ENCODE assay signal across 8 cellular contexts in the genomic region with DNA sequence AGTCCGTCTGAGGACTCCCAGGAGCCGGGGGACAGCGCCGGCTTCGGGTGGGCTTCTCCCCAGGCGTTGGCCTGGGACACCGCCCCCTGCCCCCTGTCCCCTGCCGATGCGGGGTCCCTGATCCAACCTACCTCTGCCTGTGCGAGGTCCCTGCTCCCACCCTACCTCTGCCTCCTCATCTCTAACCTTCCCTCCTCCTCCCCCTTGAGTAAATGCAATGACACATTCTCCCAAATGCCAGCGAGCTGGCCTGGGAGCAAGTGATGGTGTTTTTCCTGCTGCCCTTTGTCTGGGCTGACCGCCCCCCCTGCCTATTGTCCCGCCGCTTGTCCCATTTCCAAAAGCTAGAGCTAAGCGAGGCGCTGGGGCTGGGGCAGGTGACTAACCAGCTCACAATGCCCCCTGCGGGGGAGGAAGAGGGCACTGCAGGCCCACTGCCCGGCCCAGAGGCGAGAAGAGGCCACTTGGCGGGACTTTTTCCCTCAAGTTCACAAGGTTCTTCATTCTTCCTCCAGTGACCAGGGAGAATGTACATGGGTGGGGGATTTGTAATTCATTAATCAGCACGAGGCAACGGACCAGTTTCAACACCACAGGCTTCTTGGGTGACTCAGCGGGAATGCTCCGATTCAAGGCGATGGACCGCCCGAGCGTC. TPM values are rescaled to one million over a fixed set of nuclear protein-coding genes. Genes with fewer than 3 reads are reported as not detected.
DNase-seq lines count a peak whose midpoint lies in the region; ATAC-seq and TF ChIP-seq lines count a peak whose summit lies in the region.

No MANE protein-coding gene starts in this region.

- 1 to 2% methylated on average over 18 to 28 of the region's 28 CpGs for WGBS in GM23248 (ENCODE audit: low coverage in 1 of 2, low lambda C conversion rate in 2 of 2, missing lambda C conversion rate in 2 of 2), 2 experiments
- 11% methylated on average over 28 of the region's 28 CpGs for WGBS in right cardiac atrium

- TF ChIP-seq CTCF in C4-2B (conservative IDR thresholded peaks at IDR 0.05), result no peak; the same call in 1 of the 2 replicates
- peak; percentile 30 for TF ChIP-seq CTCF in astrocyte of the cerebellum (IDR thresholded peaks at IDR 0.05; ENCODE audit: low read depth, low read length, missing control alignments)

- in situ Hi-C loops in GM23248 (cut with MboI) (no loop called here), astrocyte of the cerebellum (cut with HindIII; ENCODE audit: low sequenced_read_pairs) (no loop called here)

- H3K9me3 ChIP-seq in GM23248 (ENCODE audit: low read depth) (no peaks in the 10 kb centered on the region), right cardiac atrium (ENCODE audit: control insufficient read depth, low read length) (no peaks in the 10 kb centered on the region)

- H3F3A ChIP-seq in GM23248 (ENCODE audit: insufficient read depth), result 0 out of 2 replicates have a peak, but pooled peaks cover 6% of the 10 kb centered on the region

- H3K9me2 ChIP-seq in GM23248 (ENCODE audit: insufficient read depth), result no peaks in the 10 kb centered on the region

- DNase-seq in GM23248 (peak; percentile 99), RKO (ENCODE audit: low spot score) (peak; percentile 93), astrocyte of the cerebellum (ENCODE audit: low read depth) (peak; percentile 80), right cardiac atrium (peak; percentile 86 to 90 (median 87)), renal cortical epithelial cell (ENCODE audit: low read depth) (peak; percentile 100)

- peaks cover 7% of the 10 kb centered on the region for H4K20me1 ChIP-seq in GM23248 (ENCODE audit: insufficient read depth)

- no peak overlapping the region for H2AFZ ChIP-seq in GM23248

- H3K36me3 ChIP-seq in GM23248 (ENCODE audit: low read depth), result 0 out of 2 replicates have a peak, but pooled peaks cover 5% of the 10 kb centered on the region

- H3K27ac ChIP-seq in C4-2B, result peak overlapping the region; percentile 62
- H3K27ac ChIP-seq in GM23248, result peak overlapping the region; percentile 98
- peak overlapping the region; percentile 34 for H3K27ac ChIP-seq in right cardiac atrium (ENCODE audit: low read length)

- H3K4me1 ChIP-seq in GM23248 (ENCODE audit: insufficient read depth) (peaks cover 47% of the 10 kb centered on the region), right cardiac atrium (ENCODE audit: control insufficient read depth, insufficient read depth, low read length) (peaks cover 10% of the 10 kb centered on the region)

- H3K27me3 ChIP-seq in GM23248 (replicated peaks; ENCODE audit: insufficient read depth) (no peaks in the 10 kb centered on the region), right cardiac atrium (ENCODE audit: control insufficient read depth, insufficient read depth) (no peaks in the 10 kb centered on the region)

- peaks cover 38% of the 10 kb centered on the region for H3K79me2 ChIP-seq in GM23248 (ENCODE audit: insufficient read depth)

- ATAC-seq in right cardiac atrium (peak; percentile 52 to 74), GM21390 (IDR thresholded peaks at IDR 0.05; ENCODE audit: unreplicated experiment) (no peak), HG02759 (IDR thresholded peaks at IDR 0.05; ENCODE audit: unreplicated experiment) (no peak)

- H3K4me3 ChIP-seq in GM23248 (peak overlapping the region; percentile 81), astrocyte of the cerebellum (ENCODE audit: low read depth, low read length) (peak overlapping the region; percentile 60), right cardiac atrium (ENCODE audit: low read length) (peak overlapping the region; percentile 94)

- H3K9ac ChIP-seq in GM23248, result peak overlapping the region; percentile 100

- intact Hi-C loops in right cardiac atrium (cut with DNase I), result no loop called here

- H3K4me2 ChIP-seq in GM23248 (ENCODE audit: unreplicated experiment), result peak overlapping the region; percentile 79

RNA-seq across cellular contexts. Expression of gene CLCF1, which starts 0.6 kb away (rescaled TPM):
- 33.0 and 39.1 TPM in 2 replicates for total RNA-seq in GM23248 (2014; rRNA removed; shearing (Covaris generic))
- 20.0 and 21.1 TPM in 2 replicates for polyA plus RNA-seq in GM23248 (2016; fragmentation: Nextera tagmentation; extraction: Ambion mirVana)
- 1 to 10 TPM; 2.9 to 6.1 (median 3.0) TPM for total RNA-seq in right cardiac atrium
- polyA plus RNA-seq in right cardiac atrium, result 3.7 TPM
- total RNA-seq in renal cortical epithelial cell, result 13.9 and 22.7 TPM in 2 replicates

RNA-seq across cellular contexts. Expression of gene RAD9A, which starts 17.7 kb away (rescaled TPM):
- 0.51 and 4.6 TPM in 2 replicates for total RNA-seq in GM23248 (2014; rRNA removed; shearing (Covaris generic))
- polyA plus RNA-seq in GM23248 (2016; fragmentation: Nextera tagmentation; extraction: Ambion mirVana) (3.9 and 5.7 TPM in 2 replicates), right cardiac atrium (7.3 TPM)
- total RNA-seq in right cardiac atrium (10 to 100 TPM in 1 of 4 donors, 1 to 10 TPM in 3; 7.9 to 11.7 (median 9.4) TPM), renal cortical epithelial cell (5.9 and 8.9 TPM in 2 replicates)

RNA-seq across cellular contexts. Expression of gene POLD4, which starts 20.7 kb away (rescaled TPM):
- 86.6 and 109 TPM in 2 replicates for total RNA-seq in GM23248 (2014; rRNA removed; shearing (Covaris generic))
- polyA plus RNA-seq in GM23248 (2016; fragmentation: Nextera tagmentation; extraction: Ambion mirVana) (121 and 136 TPM in 2 replicates), right cardiac atrium (124 TPM)
- total RNA-seq in right cardiac atrium (10 to 100 TPM; 53.8 to 86.6 (median 65.3) TPM), renal cortical epithelial cell (43.9 and 61.6 TPM in 2 replicates)

RNA-seq across cellular contexts. Expression of gene PPP1CA, which starts 27.6 kb away (rescaled TPM):
- 140 and 172 TPM in 2 replicates for total RNA-seq in GM23248 (2014; rRNA removed; shearing (Covaris generic))
- polyA plus RNA-seq in GM23248 (2016; fragmentation: Nextera tagmentation; extraction: Ambion mirVana) (207 and 222 TPM in 2 replicates), right cardiac atrium (79.4 TPM)
- total RNA-seq in right cardiac atrium (10 to 100 TPM; 73.1 to 93.4 (median 79.1) TPM), renal cortical epithelial cell (171 and 306 TPM in 2 replicates)

RNA-seq across cellular contexts. Expression of gene TBC1D10C, which starts 29.8 kb away (rescaled TPM):
- not detected in 2 replicates for total RNA-seq in GM23248 (2014; rRNA removed; shearing (Covaris generic))
- polyA plus RNA-seq in GM23248 (2016; fragmentation: Nextera tagmentation; extraction: Ambion mirVana) (0.25 TPM in 1 of 2 replicates, not detected in the other), right cardiac atrium (0.86 TPM)
- total RNA-seq in right cardiac atrium (1 to 10 TPM in 3 of 4 donors, under 1 TPM in 1; 0.67 to 2.7 (median 1.8) TPM), renal cortical epithelial cell (not detected in 2 replicates)

Comparison
In these comparisons a context has a peak if more than half of its experiments do, and no peak if none do; other contexts are left out.
1. H3K27ac ChIP-seq: peak in every context shown above with its lines; median percentile 98 in GM23248; 62 in C4-2B; 34 in right cardiac atrium.
2. ATAC-seq: peak in right cardiac atrium (2 of 2); none in GM21390 (single experiment) and HG02759 (single experiment).
3. Peak in every context shown above with its lines, with median percentiles within 50 percentile points of each other: DNase-seq and H3K4me3 ChIP-seq.